Comparison of ENCODE assay signal across 1 cellular context in the genomic region with DNA sequence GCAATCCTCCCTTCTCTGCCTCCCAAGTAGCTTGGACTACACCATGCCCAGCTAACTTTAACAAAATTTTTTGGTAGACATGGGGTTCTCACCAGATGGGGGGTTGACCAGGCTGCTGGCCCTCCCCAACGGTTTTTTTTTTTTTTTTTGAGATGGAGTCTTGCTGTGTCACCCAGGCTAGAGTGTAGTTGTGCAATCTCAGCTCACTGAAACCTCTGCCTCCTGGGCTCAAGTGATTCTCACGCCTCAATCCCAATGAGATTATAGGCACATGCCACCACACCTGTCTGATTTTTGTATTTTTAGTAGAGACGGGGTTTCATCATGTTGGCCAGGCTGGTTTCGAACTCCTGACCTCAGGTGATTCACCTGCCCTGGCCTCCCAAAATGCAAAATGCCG. TPM values are rescaled to one million over a fixed set of nuclear protein-coding genes. Genes with fewer than 3 reads are reported as not detected.
"Had no signal": no experiment of that assay in that cellular context is flagged by ENCODE, and none has a peak within 500 bp of the region (broad histone marks: within the 10 kb centered on the region; RNA-seq: fewer than 3 reads in every experiment).

No MANE protein-coding gene starts in this region.

RNA-seq across cellular contexts. Expression of gene ZAN, which starts 29.4 kb away (rescaled TPM):
- polyA plus RNA-seq: IgD-negative memory B cell had no signal

RNA-seq across cellular contexts. Expression of gene EPO, which starts 42.6 kb away (rescaled TPM):
- polyA plus RNA-seq: IgD-negative memory B cell had no signal
